9 cellular contexts compared by ENCODE assay signal in genomic region chr9:110021891-110022290, GRCh38.
DNase-seq lines count a peak whose midpoint lies in the region; ATAC-seq and TF ChIP-seq lines count a peak whose summit lies in the region.
"Had no signal": no experiment of that assay in that cellular context is flagged by ENCODE, and none has a peak within 500 bp of the region (broad histone marks: within the 10 kb centered on the region; RNA-seq: fewer than 3 reads in every experiment).

No MANE protein-coding gene starts in this region.

- no peak overlapping the region for H2BK5ac ChIP-seq in mesendoderm (ENCODE audit: low read length)

- no peak for TF ChIP-seq CTCF in testis (IDR thresholded peaks at IDR 0.05)

- H3K4ac ChIP-seq in mesendoderm (ENCODE audit: low read depth, low read length), result no peak overlapping the region

- intact Hi-C loops in right cardiac atrium (cut with DNase I) (loop anchor here in 1 of 4 donors (10.0 kb wide), 1 partner anchor 57 kb away; no protein-coding TSS in a partner anchor), testis (cut with DNase I; ENCODE audit: low total_unique reads) (no loop called here)

- H4K5ac ChIP-seq in mesendoderm (ENCODE audit: low read length), result no peak overlapping the region

- 60% methylated on average over 2 of the region's 2 CpGs for WGBS in right cardiac atrium
- whole genome bisulfite sequencing in testis, 2 donors, result 78 to 83% methylated on average over 2 of the region's 2 CpGs
- WGBS in mesendoderm (ENCODE audit: extremely low coverage, insufficient coverage, low lambda C conversion rate), result no CpG with 5 or more reads among the region's 2 CpGs

- no peak overlapping the region for H3K56ac ChIP-seq in mesendoderm (ENCODE audit: low read length)

- H3K23ac ChIP-seq in mesendoderm (ENCODE audit: low read length), result no peak overlapping the region

- H3K36me3 ChIP-seq in testis (ENCODE audit: low read depth, missing control alignments), result no peaks in the 10 kb centered on the region
- no peaks in the 10 kb centered on the region for H3K36me3 ChIP-seq in mesendoderm (ENCODE audit: control insufficient read depth, insufficient read depth, low read length)

- H3K27ac ChIP-seq in right cardiac atrium (ENCODE audit: low read length), result no peak overlapping the region
- H3K27ac ChIP-seq in testis, result no peak overlapping the region
- no peak overlapping the region for H3K27ac ChIP-seq in mesendoderm (ENCODE audit: low read depth, low read length)

- H4K8ac ChIP-seq in mesendoderm (ENCODE audit: low read depth, low read length), result no peak overlapping the region

- H3K18ac ChIP-seq in mesendoderm (ENCODE audit: low read length), result no peak overlapping the region

- H3K4me1 ChIP-seq in right cardiac atrium (ENCODE audit: control insufficient read depth, insufficient read depth, low read length), result peaks cover under 1% of the 10 kb centered on the region
- H3K4me1 ChIP-seq in testis, result no peaks in the 10 kb centered on the region
- H3K4me1 ChIP-seq in mesendoderm (ENCODE audit: control insufficient read depth, low read depth, low read length), result no peaks in the 10 kb centered on the region

- DNase-seq in LHCN-M2 (ENCODE audit: low read depth), result peak; percentile 8
- no peak for DNase-seq in right cardiac atrium
- no peak for DNase-seq in testis
- no peak for DNase-seq in activated CD4-positive, alpha-beta T cell treated with anti-CD3 and anti-CD28 coated beads, Interleukin-2, amount 50 U/mL, for 4 hours
- no peak for DNase-seq in mesendoderm
- no peak for DNase-seq in DMS153 treated with DMSO at 0.1 percent for 48 hours (lab: John Stamatoyannopoulos, UW; ENCODE audit: unreplicated experiment)
- DNase-seq: natural killer cell had no signal

- no peak overlapping the region for H2BK15ac ChIP-seq in mesendoderm (replicated peaks; ENCODE audit: low read depth)

- no peaks in the 10 kb centered on the region for H3K79me1 ChIP-seq in mesendoderm (ENCODE audit: low read length)

- no peaks in the 10 kb centered on the region for H3K27me3 ChIP-seq in right cardiac atrium (ENCODE audit: control insufficient read depth, insufficient read depth)
- no peaks in the 10 kb centered on the region for H3K27me3 ChIP-seq in testis
- H3K27me3 ChIP-seq in mesendoderm (ENCODE audit: insufficient read depth, low read length, poor library complexity), result no peaks in the 10 kb centered on the region

- no peak overlapping the region for H2BK120ac ChIP-seq in mesendoderm (ENCODE audit: low read depth, low read length)

- no peak overlapping the region for H3K9ac ChIP-seq in mesendoderm (ENCODE audit: low read length)

- H3K4me2 ChIP-seq in mesendoderm (ENCODE audit: low read length), result no peak overlapping the region

- H3K9me3 ChIP-seq in right cardiac atrium (ENCODE audit: control insufficient read depth, low read length) (no peaks in the 10 kb centered on the region), testis (no peaks in the 10 kb centered on the region)

- no peak overlapping the region for H2AK5ac ChIP-seq in mesendoderm (ENCODE audit: low read length)

- no peaks in the 10 kb centered on the region for H3K79me2 ChIP-seq in mesendoderm (ENCODE audit: control insufficient read depth, insufficient read depth, low read length)

- TF ChIP-seq POLR2A in testis (IDR thresholded peaks at IDR 0.05), result no peak

- ATAC-seq in GM18511 (IDR thresholded peaks at IDR 0.05; ENCODE audit: unreplicated experiment), result peak; percentile 97
- ATAC-seq in GM21717 (IDR thresholded peaks at IDR 0.05; ENCODE audit: unreplicated experiment), result peak; percentile 99
- ATAC-seq in right cardiac atrium, result peak; percentile 61 to 75

- no peak overlapping the region for H3K4me3 ChIP-seq in right cardiac atrium (ENCODE audit: low read length)
- no peak overlapping the region for H3K4me3 ChIP-seq in testis
- H3K4me3 ChIP-seq in mesendoderm (ENCODE audit: low read length), result no peak overlapping the region
